1 cellular context compared by ENCODE assay signal in genomic region chr12:76883826-76884225, GRCh38.
TF ChIP-seq lines count a peak whose summit lies in the region.

No MANE protein-coding gene starts in this region.

TF ChIP-seq in GM23338, 12 proteins besides CTCF, POLR2A, EP300 and RAD21:
- TF ChIP-seq ZNF114 (CRISPR knock-in tag; IDR thresholded peaks at IDR 0.05) (no peak), NANOG (IDR thresholded peaks at IDR 0.05; ENCODE audit: borderline replicate concordance) (no peak), EZH2 (IDR thresholded peaks at IDR 0.05; ENCODE audit: low read depth, unreplicated experiment) (no peak), JUNB (IDR thresholded peaks at IDR 0.05; ENCODE audit: unreplicated experiment) (no peak), ZNF331 (CRISPR knock-in tag; IDR thresholded peaks at IDR 0.05; ENCODE audit: low read depth) (no peak), EZH2phosphoT487 (IDR thresholded peaks at IDR 0.05; ENCODE audit: unreplicated experiment) (no peak), ETS1 (IDR thresholded peaks at IDR 0.05) (no peak), STAT1 (IDR thresholded peaks at IDR 0.05; ENCODE audit: unreplicated experiment) (no peak), ZNF462 (CRISPR knock-in tag; IDR thresholded peaks at IDR 0.05) (no peak)
